Comparison of ENCODE assay signal across 7 cellular contexts in the genomic region with DNA sequence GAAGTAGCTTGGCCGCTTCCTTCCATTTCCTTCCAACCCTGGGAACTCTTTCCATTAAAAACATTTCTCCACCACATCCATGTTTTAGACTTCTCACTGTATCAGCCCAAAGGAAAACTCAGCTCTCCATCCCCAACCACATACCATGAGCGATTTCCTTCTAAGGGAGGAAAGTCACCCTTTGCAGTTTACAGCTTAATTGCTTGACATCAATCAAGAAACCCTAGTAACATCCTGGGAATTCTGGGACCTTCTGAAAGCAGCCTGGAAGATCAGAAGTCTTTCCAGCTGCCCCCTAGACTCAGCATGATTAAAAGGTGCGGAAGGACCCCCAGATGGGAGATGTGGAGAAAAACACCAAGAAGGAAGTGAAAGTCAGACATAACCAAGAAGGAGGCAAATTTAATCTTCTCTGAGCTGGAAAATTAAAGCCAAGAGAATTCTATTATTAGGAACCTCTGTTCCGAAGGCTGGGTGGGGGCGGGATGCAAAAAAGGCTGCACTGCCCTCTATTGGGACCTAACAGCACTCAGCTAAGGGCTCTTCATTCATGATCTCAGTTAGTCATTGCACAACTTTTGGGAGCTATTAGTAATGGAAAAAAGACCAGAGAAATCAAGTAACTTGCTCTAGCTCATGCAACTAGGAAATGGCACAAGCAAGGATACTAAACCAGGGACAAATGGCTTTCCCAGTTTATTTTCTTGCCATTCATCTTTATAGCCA.
DNase-seq lines count a peak whose midpoint lies in the region; ATAC-seq and TF ChIP-seq lines count a peak whose summit lies in the region.

No MANE protein-coding gene starts in this region.

- intact Hi-C loops in left cardiac atrium (cut with DNase I) (no loop called here), gastrocnemius medialis (cut with DNase I; ENCODE audit: low total_unique reads) (loop anchor here (2.0 to 10.0 kb wide), 7 partner anchors 84 to 500 kb away; partner anchors contain the start of genes CRADD and SOCS2)

- peak; percentile 94 to 96 for ATAC-seq in left cardiac atrium
- peak; percentile 78 to 80 for ATAC-seq in gastrocnemius medialis
- ATAC-seq in HG03159 (IDR thresholded peaks at IDR 0.05; ENCODE audit: unreplicated experiment): no peak
- ATAC-seq in GM21381 (IDR thresholded peaks at IDR 0.05; ENCODE audit: unreplicated experiment): no peak

- no peaks in the 10 kb centered on the region for H3K9me3 ChIP-seq in gastrocnemius medialis

- TF ChIP-seq POLR2A in gastrocnemius medialis (IDR thresholded peaks at IDR 0.05): no peak

- in situ Hi-C loops in gastrocnemius medialis (cut with MboI; ENCODE audit: low sequenced_read_pairs in 4 of 4): loop anchor here in 3 of 4 donors (5.0 to 25.0 kb wide), 3 partner anchors 93 to 400 kb away; partner anchors contain the start of gene CRADD (in 1 of the 3)

- H3K4me3 ChIP-seq in WI38 (ENCODE audit: low read depth, low read length) (no peak overlapping the region), gastrocnemius medialis (peak overlapping the region in 3 of 4 donors; percentile 4 to 35 (median 13))

- H3K27me3 ChIP-seq in gastrocnemius medialis: no peaks in the 10 kb centered on the region

- H3K27ac ChIP-seq in gastrocnemius medialis: peak overlapping the region; percentile 77 to 87 (median 80)

- peaks cover 23 to 35% of the 10 kb centered on the region in 2 donors for H3K4me1 ChIP-seq in gastrocnemius medialis

- H3K36me3 ChIP-seq in gastrocnemius medialis: no peaks in the 10 kb centered on the region

- TF ChIP-seq CTCF in WI38 (IDR thresholded peaks at IDR 0.05; ENCODE audit: low read depth, low read length) (peak; percentile 70), gastrocnemius medialis (IDR thresholded peaks at IDR 0.05 in 4 of 5, conservative IDR thresholded peaks at IDR 0.05 in 1 of 5) (peak; percentile 50 to 77 (median 63))

- peak; percentile 55 for DNase-seq in ELF-1 (ENCODE audit: low read depth, low spot score)
- DNase-seq in LHCN-M2 (ENCODE audit: low read depth): peak; percentile 79
- DNase-seq in left cardiac atrium: peak; percentile 74
- DNase-seq in gastrocnemius medialis: peak; percentile 60 to 80

Comparison
In these comparisons a context has a peak if more than half of its experiments do, and no peak if none do; other contexts are left out.
1. ATAC-seq: peak in left cardiac atrium (2 of 2) and gastrocnemius medialis (2 of 2); none in HG03159 (single experiment) and GM21381 (single experiment).
2. Peak in every context shown above with its lines, with median percentiles within 50 percentile points of each other: DNase-seq.